ENCODE assay signal across 10 cellular contexts in genomic region chr11:43547900-43548381, GRCh38.
A peak's percentile ranks its signal among the peaks of the same experiment; 100 is the strongest.
DNase-seq lines count a peak whose midpoint lies in the region; ATAC-seq, FAIRE-seq and TF ChIP-seq lines count a peak whose summit lies in the region.
"Had no signal": no experiment of that assay in that cellular context is flagged by ENCODE, and none has a peak within 500 bp of the region (broad histone marks: within the 10 kb centered on the region; RNA-seq: fewer than 3 reads in every experiment).

No MANE protein-coding gene starts in this region.

- H3K18ac ChIP-seq in H9 (ENCODE audit: insufficient read length, low read depth, low read length), result peak overlapping the region; percentile 79

- H4K20me1 ChIP-seq in H9 (ENCODE audit: control insufficient read depth, insufficient read depth, insufficient read length) (no peaks in the 10 kb centered on the region), OCI-LY7 (ENCODE audit: insufficient read depth, low read length) (no peaks in the 10 kb centered on the region)

- no TSS peak for BruUV-seq in OCI-LY7 (replicated peaks; lab: Mats Ljungman, UMichigan)

- DNase-seq in A549 (ENCODE audit: low read depth in 1 of 2, low spot score in 1 of 2) (peak in 1 of 2 experiments; percentile 14), H9 (peak; percentile 52), coronary artery (ENCODE audit: low spot score) (no peak), lower lobe of right lung (no peak), HT-29 (ENCODE audit: low spot score) (no peak), OCI-LY7 (ENCODE audit: low spot score) (no peak)
- DNase-seq in activated T-helper 1 cell treated with anti-CD3 and anti-CD28 coated beads, Interleukin-12 subunit alpha, Interleukin-12 subunit beta, Interleukin-2, Interleukin-4 antibody, amounts not matched to agents 30 ng/mL and 10 ng/mL and 1 ng/mL, durations not matched to agents 14 hours and 24 hours and 36 hours (ENCODE audit: low spot score), result no peak
- DNase-seq in activated CD4-positive, alpha-beta memory T cell treated with anti-CD3 and anti-CD28 coated beads for 36 hours, result no peak
- DNase-seq: NCI-H2171 had no signal

- H3K4me1 ChIP-seq in A549 (peaks cover 4% of the 10 kb centered on the region; the same call in 1 of the 3 replicates), H9 (ENCODE audit: insufficient read depth, low read length) (peaks cover 3% of the 10 kb centered on the region; the same call in 1 of the 2 replicates), lower lobe of right lung (peaks cover 6% of the 10 kb centered on the region), OCI-LY7 (ENCODE audit: insufficient read depth, low read length, poor library complexity, severe bottlenecking) (no peaks in the 10 kb centered on the region)

- H3K4me2 ChIP-seq in A549 (peak overlapping the region; percentile 91), H9 (ENCODE audit: insufficient read depth, insufficient read length, low read length) (no peak overlapping the region), OCI-LY7 (ENCODE audit: low read length) (no peak overlapping the region)

- H4K8ac ChIP-seq in H9 (replicated peaks; ENCODE audit: insufficient read length, low read depth, low read length), result no peak overlapping the region

- peak overlapping the region; percentile 32 to 61; a peak in 3 of 5 replicates for H3K4me3 Mint-ChIP-seq in H9
- H3K4me3 Mint-ChIP-seq in activated T-helper 1 cell treated with anti-CD3 and anti-CD28 coated beads, Interleukin-12 subunit alpha, Interleukin-12 subunit beta, Interleukin-2, Interleukin-4 antibody, amounts not matched to agents 30 ng/mL and 10 ng/mL and 1 ng/mL, durations not matched to agents 14 hours and 24 hours and 36 hours, result no peak overlapping the region
- H3K4me3 Mint-ChIP-seq in activated CD4-positive, alpha-beta memory T cell treated with anti-CD3 and anti-CD28 coated beads for 36 hours, result no peak overlapping the region

- H3K27me3 Mint-ChIP-seq in H9 (ENCODE audit: low read depth), result peaks cover 76% of the 10 kb centered on the region
- H3K27me3 Mint-ChIP-seq in activated T-helper 1 cell treated with anti-CD3 and anti-CD28 coated beads, Interleukin-12 subunit alpha, Interleukin-12 subunit beta, Interleukin-2, Interleukin-4 antibody, amounts not matched to agents 30 ng/mL and 10 ng/mL and 1 ng/mL, durations not matched to agents 14 hours and 24 hours and 36 hours (ENCODE audit: insufficient read depth), result peaks cover 16% of the 10 kb centered on the region
- H3K27me3 Mint-ChIP-seq in activated CD4-positive, alpha-beta memory T cell treated with anti-CD3 and anti-CD28 coated beads for 36 hours, result peaks cover 45% of the 10 kb centered on the region

- H3K79me2 ChIP-seq in H9 (ENCODE audit: insufficient read depth, low read length) (no peaks in the 10 kb centered on the region; the same call in 1 of the 2 replicates), OCI-LY7 (ENCODE audit: insufficient read depth, low read depth, low read length) (no peaks in the 10 kb centered on the region)

- no peak overlapping the region for H3T11ph ChIP-seq in H9 (ENCODE audit: low read length)

- intact Hi-C loops in lower lobe of right lung (cut with DNase I), result no loop called here
- intact Hi-C loops in activated T-helper 1 cell treated with anti-CD3 and anti-CD28 coated beads, Interleukin-12 subunit alpha, Interleukin-12 subunit beta, Interleukin-2, Interleukin-4 antibody, amounts not matched to agents 30 ng/mL and 10 ng/mL and 1 ng/mL, durations not matched to agents 14 hours and 24 hours and 36 hours (cut with micrococcal nuclease), result no loop called here
- intact Hi-C loops in activated CD4-positive, alpha-beta memory T cell treated with anti-CD3 and anti-CD28 coated beads for 36 hours (cut with micrococcal nuclease), result no loop called here
- intact Hi-C loops in OCI-LY7 (cut with micrococcal nuclease; ENCODE audit: unreplicated experiment), result no loop called here

- no peak for TF ChIP-seq CTCF in A549 (IDR thresholded peaks at IDR 0.05)
- TF ChIP-seq CTCF in H9 (conservative IDR thresholded peaks at IDR 0.05), result no peak
- no peak for TF ChIP-seq CTCF in coronary artery (IDR thresholded peaks at IDR 0.05)
- no peak for TF ChIP-seq CTCF in lower lobe of right lung (IDR thresholded peaks at IDR 0.05)
- TF ChIP-seq CTCF in OCI-LY7 (conservative IDR thresholded peaks at IDR 0.05; ENCODE audit: low read length), result no peak

- POLR2A ChIA-PET in A549 (lab: Yijun Ruan, JAX), result no interaction called here
- POLR2A ChIA-PET in activated CD4-positive, alpha-beta memory T cell treated with anti-CD3 and anti-CD28 coated beads for 36 hours (lab: Charles Lee), result no interaction called here
- POLR2A ChIA-PET in OCI-LY7 (lab: Charles Lee), result no interaction called here

- H3K27me3 ChIP-seq in H9 (ENCODE audit: insufficient read depth, low read length), result peaks cover 13% of the 10 kb centered on the region
- peaks cover 41% of the 10 kb centered on the region for H3K27me3 ChIP-seq in lower lobe of right lung (ENCODE audit: low read depth)

- H2BK12ac ChIP-seq in H9 (ENCODE audit: insufficient read length, low read depth, low read length), result no peak overlapping the region

- H2BK5ac ChIP-seq in H9 (ENCODE audit: insufficient read length, low read length), result no peak overlapping the region

- no peak overlapping the region; the same call in 1 of the 2 replicates for H2BK15ac ChIP-seq in H9 (ENCODE audit: low read depth, low read length)

- H3K56ac ChIP-seq in H9 (ENCODE audit: insufficient read length, low read depth, low read length), result no peak overlapping the region

- FAIRE-seq in A549 (lab: Jason Lieb, UNC), result no peak
- FAIRE-seq: D721Med had no signal

- no peak overlapping the region for H3K27ac Mint-ChIP-seq in H9
- H3K27ac Mint-ChIP-seq in activated T-helper 1 cell treated with anti-CD3 and anti-CD28 coated beads, Interleukin-12 subunit alpha, Interleukin-12 subunit beta, Interleukin-2, Interleukin-4 antibody, amounts not matched to agents 30 ng/mL and 10 ng/mL and 1 ng/mL, durations not matched to agents 14 hours and 24 hours and 36 hours, result no peak overlapping the region
- no peak overlapping the region for H3K27ac Mint-ChIP-seq in activated CD4-positive, alpha-beta memory T cell treated with anti-CD3 and anti-CD28 coated beads for 36 hours

- H2BK20ac ChIP-seq in H9 (ENCODE audit: low read depth, low read length, poor library complexity, severe bottlenecking), result no peak overlapping the region

- H3K23me2 ChIP-seq in H9 (ENCODE audit: insufficient read length, low read depth, low read length, poor library complexity, severe bottlenecking), result no peaks in the 10 kb centered on the region

- H3K4me3 ChIP-seq in A549, result peak overlapping the region; percentile 45
- H3K4me3 ChIP-seq in coronary artery, result peak overlapping the region; percentile 58
- peak overlapping the region; percentile 32 for H3K4me3 ChIP-seq in lower lobe of right lung
- no peak overlapping the region for H3K4me3 ChIP-seq in OCI-LY7 (ENCODE audit: low read depth, low read length, poor library complexity, severe bottlenecking)

- H4K91ac ChIP-seq in H9 (ENCODE audit: insufficient read length, low read depth, low read length), result no peak overlapping the region

- peaks cover 2 to 4% of the 10 kb centered on the region in 2 experiments; a peak in 3 of 5 replicates for H3K9me3 Mint-ChIP-seq in H9
- no peaks in the 10 kb centered on the region for H3K9me3 Mint-ChIP-seq in activated T-helper 1 cell treated with anti-CD3 and anti-CD28 coated beads, Interleukin-12 subunit alpha, Interleukin-12 subunit beta, Interleukin-2, Interleukin-4 antibody, amounts not matched to agents 30 ng/mL and 10 ng/mL and 1 ng/mL, durations not matched to agents 14 hours and 24 hours and 36 hours
- H3K9me3 Mint-ChIP-seq in activated CD4-positive, alpha-beta memory T cell treated with anti-CD3 and anti-CD28 coated beads for 36 hours, result no peaks in the 10 kb centered on the region

- H2AFZ ChIP-seq in H9 (ENCODE audit: low read length) (no peak overlapping the region), OCI-LY7 (ENCODE audit: low read length) (no peak overlapping the region)

- H2AK5ac ChIP-seq in H9 (ENCODE audit: insufficient read length, low read length), result no peak overlapping the region

- no peak overlapping the region; the same call in 1 of the 2 replicates for H3K4ac ChIP-seq in H9 (ENCODE audit: low read depth, low read length)

- H3K9ac ChIP-seq in H9 (ENCODE audit: extremely low read depth, insufficient read length, low read length), result no peak overlapping the region

- TF ChIP-seq POLR2A in A549 (IDR thresholded peaks at IDR 0.05; ENCODE audit: low read length), result no peak

- TF ChIP-seq RAD21 in A549 (conservative IDR thresholded peaks at IDR 0.05 in 1 of 2, IDR thresholded peaks at IDR 0.05 in 1 of 2), result no peak

- H3K9me3 ChIP-seq in A549 (peaks cover 2% of the 10 kb centered on the region; the same call in 1 of the 3 replicates), H9 (ENCODE audit: control insufficient read depth, low read depth, low read length) (no peaks in the 10 kb centered on the region), lower lobe of right lung (no peaks in the 10 kb centered on the region), OCI-LY7 (ENCODE audit: low read length) (no peaks in the 10 kb centered on the region)

- TF ChIP-seq EP300 in A549 (IDR thresholded peaks at IDR 0.05), result no peak

- peaks cover 14 to 18% of the 10 kb centered on the region in 2 experiments for H3K4me1 Mint-ChIP-seq in H9
- no peaks in the 10 kb centered on the region for H3K4me1 Mint-ChIP-seq in activated T-helper 1 cell treated with anti-CD3 and anti-CD28 coated beads, Interleukin-12 subunit alpha, Interleukin-12 subunit beta, Interleukin-2, Interleukin-4 antibody, amounts not matched to agents 30 ng/mL and 10 ng/mL and 1 ng/mL, durations not matched to agents 14 hours and 24 hours and 36 hours (ENCODE audit: low read depth)
- H3K4me1 Mint-ChIP-seq in activated CD4-positive, alpha-beta memory T cell treated with anti-CD3 and anti-CD28 coated beads for 36 hours (ENCODE audit: low read depth), result peaks cover 3% of the 10 kb centered on the region

- no peak overlapping the region for H3K23ac ChIP-seq in H9 (ENCODE audit: insufficient read length, low read depth, low read length)

- ATAC-seq in A549, result peak; percentile 32 to 50; a peak in 3 of 6 replicates
- peak; percentile 45 to 63 for ATAC-seq in lower lobe of right lung

- 100% methylated on average over 1 of the region's 49 CpGs for WGBS in A549 (ENCODE audit: missing lambda C conversion rate)
- no CpG with 5 or more reads among the region's 49 CpGs for WGBS in H9 (ENCODE audit: extremely low coverage, insufficient read length, low lambda C conversion rate)

- H3K79me1 ChIP-seq in H9 (ENCODE audit: insufficient read depth, low read depth, low read length, poor library complexity, severe bottlenecking), result no peaks in the 10 kb centered on the region

- H4K5ac ChIP-seq in H9 (ENCODE audit: insufficient read length, low read depth, low read length), result no peak overlapping the region

- peaks cover 0 to 5% (median 2%) of the 10 kb centered on the region in 3 experiments; a peak in 3 of 7 replicates for H3K36me3 Mint-ChIP-seq in H9 (ENCODE audit: insufficient read depth in 1 of 3, low read depth in 3 of 3)
- H3K36me3 Mint-ChIP-seq in activated T-helper 1 cell treated with anti-CD3 and anti-CD28 coated beads, Interleukin-12 subunit alpha, Interleukin-12 subunit beta, Interleukin-2, Interleukin-4 antibody, amounts not matched to agents 30 ng/mL and 10 ng/mL and 1 ng/mL, durations not matched to agents 14 hours and 24 hours and 36 hours (ENCODE audit: low read depth), result no peaks in the 10 kb centered on the region
- no peaks in the 10 kb centered on the region for H3K36me3 Mint-ChIP-seq in activated CD4-positive, alpha-beta memory T cell treated with anti-CD3 and anti-CD28 coated beads for 36 hours

- CTCF ChIA-PET in A549 (lab: Yijun Ruan, JAX) (interaction anchor here (1.0 to 1.6 kb wide), 3 partner anchors 14 to 304 kb away, joined by 3 read pairs; no protein-coding TSS in a partner anchor), OCI-LY7 (lab: Charles Lee; ENCODE audit: unreplicated experiment) (no interaction called here)
- CTCF ChIA-PET in activated CD4-positive, alpha-beta memory T cell treated with anti-CD3 and anti-CD28 coated beads for 36 hours (lab: Charles Lee), result no interaction called here

- H3K27ac ChIP-seq in A549 (peak overlapping the region in 1 of 2 experiments; percentile 72; a peak in 3 of 6 replicates), H9 (ENCODE audit: insufficient read length, low read depth, low read length) (no peak overlapping the region), coronary artery (no peak overlapping the region), lower lobe of right lung (no peak overlapping the region), OCI-LY7 (ENCODE audit: low read depth, low read length, poor library complexity, severe bottlenecking) (no peak overlapping the region)

- H2BK120ac ChIP-seq in H9 (ENCODE audit: low read depth, low read length, poor library complexity, severe bottlenecking), result no peak overlapping the region

- H3K36me3 ChIP-seq in lower lobe of right lung, result no peaks in the 10 kb centered on the region
- no peaks in the 10 kb centered on the region for H3K36me3 ChIP-seq in OCI-LY7 (ENCODE audit: insufficient read depth, low read length)

- H3K14ac ChIP-seq in H9 (ENCODE audit: insufficient read depth, low read length), result peak overlapping the region; percentile 16; the same call in 1 of the 2 replicates

- H3K9me2 ChIP-seq in OCI-LY7 (ENCODE audit: insufficient read depth, low read length), result no peaks in the 10 kb centered on the region

Comparison
In these comparisons a context has a peak if more than half of its experiments do, and no peak if none do; other contexts are left out.
1. H3K4me3 Mint-ChIP-seq: peak in H9 (2 of 2); none in activated T-helper 1 cell treated with anti-CD3 and anti-CD28 coated beads, Interleukin-12 subunit alpha, Interleukin-12 subunit beta, Interleukin-2, Interleukin-4 antibody, amounts not matched to agents 30 ng/mL and 10 ng/mL and 1 ng/mL, durations not matched to agents 14 hours and 24 hours and 36 hours (single experiment) and activated CD4-positive, alpha-beta memory T cell treated with anti-CD3 and anti-CD28 coated beads for 36 hours (single experiment).